30 cellular contexts compared by ENCODE assay signal in the genomic region with DNA sequence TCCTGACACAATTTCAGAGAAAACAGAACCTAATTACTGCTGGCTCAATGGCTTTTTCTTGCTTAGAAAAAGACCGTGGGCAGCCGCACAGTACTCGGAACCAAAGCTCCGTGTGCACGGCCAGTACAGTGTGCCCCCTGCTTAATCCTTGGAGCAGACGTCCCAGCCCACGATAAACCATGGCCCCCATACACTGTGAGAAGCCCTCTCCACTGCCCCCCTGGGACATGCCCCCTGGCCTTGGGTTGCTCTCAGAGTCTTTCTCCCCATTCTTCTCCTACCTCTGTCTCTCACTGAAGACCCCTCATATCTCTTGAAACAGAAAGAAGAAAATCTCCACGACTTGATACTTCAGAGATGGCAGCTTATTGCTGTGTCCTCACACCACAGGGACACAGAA. TPM values are rescaled to one million over a fixed set of nuclear protein-coding genes. Genes with fewer than 3 reads are reported as not detected.
"Had no signal": no experiment of that assay in that cellular context is flagged by ENCODE, and none has a peak within 500 bp of the region (broad histone marks: within the 10 kb centered on the region; RNA-seq: fewer than 3 reads in every experiment).

No MANE protein-coding gene starts in this region.

- H3K9me3 ChIP-seq: esophagus squamous epithelium, neutrophil, ovary, psoas muscle, thoracic aorta, upper lobe of left lung had no signal

- H3K4me2 ChIP-seq: smooth muscle cell had no signal

- H3K9me3 Mint-ChIP-seq: activated B cell treated with CpG ODN at 0.5 μM for 24 hours; activated naive CD8-positive, alpha-beta T cell treated with anti-CD3 and anti-CD28 coated beads, Interleukin-2, amount 50 U/mL, for 24 hours; activated T-helper 1 cell treated with anti-CD3 and anti-CD28 coated beads, Interleukin-12 subunit alpha, Interleukin-12 subunit beta, Interleukin-2, Interleukin-4 antibody, amounts not matched to agents 30 ng/mL and 10 ng/mL and 1 ng/mL, durations not matched to agents 14 hours and 24 hours and 36 hours; mesothelial cell of epicardium; naive B cell; nephron progenitor cell; T-cell had no signal

- H3K4me3 Mint-ChIP-seq: activated B cell treated with CpG ODN at 0.5 μM for 24 hours; activated naive CD8-positive, alpha-beta T cell treated with anti-CD3 and anti-CD28 coated beads, Interleukin-2, amount 50 U/mL, for 24 hours; activated T-helper 1 cell treated with anti-CD3 and anti-CD28 coated beads, Interleukin-12 subunit alpha, Interleukin-12 subunit beta, Interleukin-2, Interleukin-4 antibody, amounts not matched to agents 30 ng/mL and 10 ng/mL and 1 ng/mL, durations not matched to agents 14 hours and 24 hours and 36 hours; mesothelial cell of epicardium; naive B cell; nephron progenitor cell; T-cell had no signal

- DNase-seq: activated B cell treated with CpG ODN at 0.5 μM for 24 hours; activated CD4-positive, alpha-beta T cell treated with anti-CD3 and anti-CD28 coated beads, Interleukin-2, amount 50 U/mL, for 1 hour; activated CD8-positive, alpha-beta memory T cell treated with anti-CD3 and anti-CD28 coated beads, Interleukin-2, amount 50 U/mL, for 4 hours; activated gamma-delta T cell; activated naive CD4-positive, alpha-beta T cell treated with anti-CD3 and anti-CD28 coated beads, Interleukin-2, amount 50 U/mL, for 16 hours; activated naive CD8-positive, alpha-beta T cell treated with anti-CD3 and anti-CD28 coated beads, Interleukin-2, amount 50 U/mL, for 24 hours; activated T-cell treated with anti-CD3 and anti-CD28 coated beads, Interleukin-2, amount 50 U/mL, for 1 hour; amygdala; central memory CD4-positive, alpha-beta T cell; dermis blood vessel endothelial cell; effector CD4-positive, alpha-beta T cell; esophagus squamous epithelium; foreskin melanocyte; left ventricle myocardium superior; mammary epithelial cell; naive B cell; nephron progenitor cell; ovary; psoas muscle; stimulated activated CD4-positive, alpha-beta T cell treated with anti-CD3 and anti-CD28 coated beads, Interleukin-1b, Interleukin-23, amount 100 ng/mL, for 48 hours; stimulated activated naive CD8-positive, alpha-beta T cell treated with anti-CD3 and anti-CD28 coated beads, Interleukin-15, Interleukin-2, amounts not matched to agents 100 U/mL and 50 U/mL, for 24 hours had no signal

- H3K27me3 ChIP-seq: esophagus squamous epithelium, ovary, upper lobe of left lung had no signal

- H3K4me1 Mint-ChIP-seq: activated B cell treated with CpG ODN at 0.5 μM for 24 hours; activated naive CD8-positive, alpha-beta T cell treated with anti-CD3 and anti-CD28 coated beads, Interleukin-2, amount 50 U/mL, for 24 hours; naive B cell; T-cell had no signal

- H3K27ac ChIP-seq: epithelial cell of prostate, esophagus squamous epithelium, neutrophil, ovary, psoas muscle, thoracic aorta, upper lobe of left lung had no signal

- H3K4me1 ChIP-seq: psoas muscle, upper lobe of left lung had no signal

- ATAC-seq: activated naive CD8-positive, alpha-beta T cell treated with anti-CD3 and anti-CD28 coated beads, Interleukin-2, amount 50 U/mL, for 24 hours; left ventricle myocardium superior; psoas muscle; stimulated activated naive CD8-positive, alpha-beta T cell treated with anti-CD3 and anti-CD28 coated beads, Interleukin-15, Interleukin-2, amounts not matched to agents 100 U/mL and 50 U/mL, for 24 hours; T-cell had no signal

- H3K27ac Mint-ChIP-seq: activated B cell treated with CpG ODN at 0.5 μM for 24 hours; activated naive CD8-positive, alpha-beta T cell treated with anti-CD3 and anti-CD28 coated beads, Interleukin-2, amount 50 U/mL, for 24 hours; activated T-helper 1 cell treated with anti-CD3 and anti-CD28 coated beads, Interleukin-12 subunit alpha, Interleukin-12 subunit beta, Interleukin-2, Interleukin-4 antibody, amounts not matched to agents 30 ng/mL and 10 ng/mL and 1 ng/mL, durations not matched to agents 14 hours and 24 hours and 36 hours; mesothelial cell of epicardium; T-cell had no signal

- H3K36me3 Mint-ChIP-seq: mesothelial cell of epicardium, naive B cell, T-cell had no signal

- H3K4me3 ChIP-seq: esophagus squamous epithelium, ovary, psoas muscle, smooth muscle cell, thoracic aorta, upper lobe of left lung had no signal

RNA-seq across cellular contexts. Expression of a gene that starts 44.0 kb away (rescaled TPM):
- total RNA-seq: activated B cell treated with CpG ODN at 0.5 μM for 24 hours; activated T-helper 1 cell treated with anti-CD3 and anti-CD28 coated beads, Interleukin-12 subunit alpha, Interleukin-12 subunit beta, Interleukin-2, Interleukin-4 antibody, amounts not matched to agents 30 ng/mL and 10 ng/mL and 1 ng/mL, durations not matched to agents 14 hours and 24 hours and 36 hours; T-helper 2 cell treated with Interferon-gamma antibody and Interleukin-4, amounts not matched to agents 100 ng/mL and 5 ng/mL, for 36 hours had no signal
